In the genomic region with DNA sequence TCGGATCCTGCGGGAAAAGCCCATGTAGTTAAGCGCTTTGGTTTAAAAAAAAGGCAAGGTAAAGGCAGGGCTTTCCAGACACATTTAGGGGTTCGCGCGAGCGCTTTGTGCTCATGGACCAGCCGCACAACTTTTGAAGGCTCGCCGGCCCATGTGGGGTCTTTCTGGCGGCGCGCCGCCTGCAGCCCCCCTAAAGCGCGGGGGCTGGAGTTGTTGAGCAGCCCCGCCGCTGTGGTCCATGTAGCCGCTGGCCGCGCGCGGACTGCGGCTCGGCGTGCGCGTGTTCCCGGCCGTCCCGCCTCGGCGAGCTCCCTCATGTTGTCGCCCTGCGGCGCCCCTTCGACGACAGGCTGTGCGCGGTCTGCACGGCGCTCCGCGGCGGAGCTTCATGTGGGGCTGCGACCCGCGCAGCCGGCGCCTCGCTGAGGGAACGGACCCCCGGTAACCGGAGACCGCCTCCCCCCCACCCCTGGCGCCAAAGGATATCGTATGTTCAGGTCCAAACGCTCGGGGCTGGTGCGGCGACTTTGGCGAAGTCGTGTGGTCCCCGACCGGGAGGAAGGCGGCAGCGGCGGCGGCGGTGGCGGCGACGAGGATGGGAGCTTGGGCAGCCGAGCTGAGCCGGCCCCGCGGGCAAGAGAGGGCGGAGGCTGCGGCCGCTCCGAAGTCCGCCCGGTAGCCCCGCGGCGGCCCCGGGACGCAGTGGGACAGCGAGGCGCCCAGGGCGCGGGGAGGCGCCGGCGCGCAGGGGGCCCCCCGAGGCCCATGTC, we compare ENCODE assay signal across 1 cellular context.
TF ChIP-seq lines count a peak whose summit lies in the region.

No MANE protein-coding gene starts in this region.

TF ChIP-seq in WTC11, 78 proteins besides CTCF, POLR2A, EP300 and RAD21 (continued from another document):
- TF ChIP-seq, protein P1, sequence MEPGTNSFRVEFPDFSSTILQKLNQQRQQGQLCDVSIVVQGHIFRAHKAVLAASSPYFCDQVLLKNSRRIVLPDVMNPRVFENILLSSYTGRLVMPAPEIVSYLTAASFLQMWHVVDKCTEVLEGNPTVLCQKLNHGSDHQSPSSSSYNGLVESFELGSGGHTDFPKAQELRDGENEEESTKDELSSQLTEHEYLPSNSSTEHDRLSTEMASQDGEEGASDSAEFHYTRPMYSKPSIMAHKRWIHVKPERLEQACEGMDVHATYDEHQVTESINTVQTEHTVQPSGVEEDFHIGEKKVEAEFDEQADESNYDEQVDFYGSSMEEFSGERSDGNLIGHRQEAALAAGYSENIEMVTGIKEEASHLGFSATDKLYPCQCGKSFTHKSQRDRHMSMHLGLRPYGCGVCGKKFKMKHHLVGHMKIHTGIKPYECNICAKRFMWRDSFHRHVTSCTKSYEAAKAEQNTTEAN (CRISPR knock-in tag; IDR thresholded peaks at IDR 0.05): peak; percentile 49; the same call in 1 of the 2 replicates
- TF ChIP-seq, protein P2, sequence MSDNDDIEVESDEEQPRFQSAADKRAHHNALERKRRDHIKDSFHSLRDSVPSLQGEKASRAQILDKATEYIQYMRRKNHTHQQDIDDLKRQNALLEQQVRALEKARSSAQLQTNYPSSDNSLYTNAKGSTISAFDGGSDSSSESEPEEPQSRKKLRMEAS (CRISPR knock-in tag; IDR thresholded peaks at IDR 0.05): peak; percentile 56; the same call in 1 of the 2 replicates
- TF ChIP-seq RELA (CRISPR knock-in tag; IDR thresholded peaks at IDR 0.05; ENCODE audit: borderline replicate concordance) (no peak), NFATC4 (CRISPR knock-in tag; IDR thresholded peaks at IDR 0.05) (no peak), ATF1 (CRISPR knock-in tag; IDR thresholded peaks at IDR 0.05) (no peak), ZNF138 (CRISPR knock-in tag; conservative IDR thresholded peaks at IDR 0.05) (no peak), ZNF263 (CRISPR knock-in tag; IDR thresholded peaks at IDR 0.05; ENCODE audit: low read depth) (no peak), EMX1 (CRISPR knock-in tag; IDR thresholded peaks at IDR 0.05) (no peak)
- TF ChIP-seq, protein P3, sequence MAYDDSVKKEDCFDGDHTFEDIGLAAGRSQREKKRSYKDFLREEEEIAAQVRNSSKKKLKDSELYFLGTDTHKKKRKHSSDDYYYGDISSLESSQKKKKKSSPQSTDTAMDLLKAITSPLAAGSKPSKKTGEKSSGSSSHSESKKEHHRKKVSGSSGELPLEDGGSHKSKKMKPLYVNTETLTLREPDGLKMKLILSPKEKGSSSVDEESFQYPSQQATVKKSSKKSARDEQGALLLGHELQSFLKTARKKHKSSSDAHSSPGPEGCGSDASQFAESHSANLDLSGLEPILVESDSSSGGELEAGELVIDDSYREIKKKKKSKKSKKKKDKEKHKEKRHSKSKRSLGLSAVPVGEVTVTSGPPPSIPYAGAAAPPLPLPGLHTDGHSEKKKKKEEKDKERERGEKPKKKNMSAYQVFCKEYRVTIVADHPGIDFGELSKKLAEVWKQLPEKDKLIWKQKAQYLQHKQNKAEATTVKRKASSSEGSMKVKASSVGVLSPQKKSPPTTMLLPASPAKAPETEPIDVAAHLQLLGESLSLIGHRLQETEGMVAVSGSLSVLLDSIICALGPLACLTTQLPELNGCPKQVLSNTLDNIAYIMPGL (CRISPR knock-in tag; IDR thresholded peaks at IDR 0.05): 0 out of 2 replicates have a peak, but pooled peaks have one; percentile 43
- TF ChIP-seq, protein P4, sequence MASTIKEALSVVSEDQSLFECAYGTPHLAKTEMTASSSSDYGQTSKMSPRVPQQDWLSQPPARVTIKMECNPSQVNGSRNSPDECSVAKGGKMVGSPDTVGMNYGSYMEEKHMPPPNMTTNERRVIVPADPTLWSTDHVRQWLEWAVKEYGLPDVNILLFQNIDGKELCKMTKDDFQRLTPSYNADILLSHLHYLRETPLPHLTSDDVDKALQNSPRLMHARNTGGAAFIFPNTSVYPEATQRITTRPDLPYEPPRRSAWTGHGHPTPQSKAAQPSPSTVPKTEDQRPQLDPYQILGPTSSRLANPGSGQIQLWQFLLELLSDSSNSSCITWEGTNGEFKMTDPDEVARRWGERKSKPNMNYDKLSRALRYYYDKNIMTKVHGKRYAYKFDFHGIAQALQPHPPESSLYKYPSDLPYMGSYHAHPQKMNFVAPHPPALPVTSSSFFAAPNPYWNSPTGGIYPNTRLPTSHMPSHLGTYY (CRISPR knock-in tag; IDR thresholded peaks at IDR 0.05): no peak
